In the genomic region with DNA sequence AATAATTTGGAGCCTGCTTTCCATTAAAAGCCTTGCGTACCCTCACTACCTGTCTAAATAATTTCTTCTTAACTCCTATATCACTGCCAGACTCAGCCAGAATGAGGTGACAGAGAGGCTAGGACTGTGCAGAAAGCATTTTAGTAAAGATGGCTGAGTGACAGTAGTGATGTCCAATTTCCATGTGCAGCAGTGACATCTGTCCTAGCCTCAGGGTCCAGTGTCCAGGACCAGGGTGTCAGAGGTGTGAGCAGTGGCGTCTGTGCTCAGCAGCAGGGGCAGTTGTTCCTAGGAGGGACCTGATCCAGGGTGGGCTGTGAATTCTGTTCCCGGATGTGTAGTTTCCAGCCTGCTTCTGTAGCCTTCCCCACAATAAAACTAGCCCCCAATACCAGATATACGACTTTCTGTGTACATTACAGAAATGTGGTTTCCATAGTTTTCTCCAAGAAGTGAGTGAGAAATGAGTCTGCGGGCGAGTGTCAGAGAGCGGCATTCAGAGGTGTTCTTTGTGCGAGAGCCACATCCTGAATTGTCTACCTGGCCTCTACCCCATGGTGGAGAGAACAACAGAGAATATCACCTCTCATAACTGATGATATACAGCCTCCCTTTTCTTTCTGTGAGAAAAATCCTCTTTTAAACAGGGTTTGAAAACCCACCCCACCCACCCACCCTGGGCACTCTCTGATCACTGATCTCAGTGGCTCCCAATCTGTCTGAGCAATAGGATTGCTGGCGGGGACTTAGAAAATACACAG, we compare ENCODE assay signal across 19 cellular contexts. TPM values are rescaled to one million over a fixed set of nuclear protein-coding genes. Genes with fewer than 3 reads are reported as not detected.
DNase-seq lines count a peak whose midpoint lies in the region; ATAC-seq and TF ChIP-seq lines count a peak whose summit lies in the region.
"Had no signal": no experiment of that assay in that cellular context is flagged by ENCODE, and none has a peak within 500 bp of the region (broad histone marks: within the 10 kb centered on the region; RNA-seq: fewer than 3 reads in every experiment).

No MANE protein-coding gene starts in this region.

- H3K4me1 Mint-ChIP-seq in CD8-positive, alpha-beta memory T cell: peaks cover 57 to 74% (median 72%) of the 10 kb centered on the region in 3 donors
- H3K4me1 Mint-ChIP-seq in activated T-helper 17 cell treated with anti-CD3 and anti-CD28 coated beads, Interleukin-2, amount 50 U/mL, for 72 hours: peaks cover 46% of the 10 kb centered on the region

- no peaks in the 10 kb centered on the region for H3K27me3 ChIP-seq in CD8-positive, alpha-beta memory T cell (ENCODE audit: insufficient read depth, low read length, poor library complexity, severe bottlenecking)
- H3K27me3 ChIP-seq in right atrium auricular region (no peaks in the 10 kb centered on the region), upper lobe of right lung (no peaks in the 10 kb centered on the region)
- H3K27me3 ChIP-seq: thyroid gland had no signal

- H3K4me3 ChIP-seq in CD8-positive, alpha-beta memory T cell (ENCODE audit: low read length): no peak overlapping the region
- no peak overlapping the region for H3K4me3 ChIP-seq in mucosa of descending colon
- no peak overlapping the region for H3K4me3 ChIP-seq in right atrium auricular region
- H3K4me3 ChIP-seq in upper lobe of right lung: no peak overlapping the region
- H3K4me3 ChIP-seq: left ventricle myocardium inferior, thyroid gland had no signal

- peak; percentile 25 for DNase-seq in activated CD4-positive, alpha-beta T cell treated with anti-CD3 and anti-CD28 coated beads for 1 hour
- no peak for DNase-seq in activated CD4-positive, alpha-beta T cell treated with anti-CD3 and anti-CD28 coated beads, Interleukin-2, amount 50 U/mL, for 48 hours
- peak in 4 of 5 donors; percentile 35 to 74 (median 60) for DNase-seq in CD8-positive, alpha-beta memory T cell
- DNase-seq in mucosa of descending colon (no peak), right atrium auricular region (ENCODE audit: low spot score) (no peak), upper lobe of right lung (no peak)
- no peak for DNase-seq in stimulated activated CD4-positive, alpha-beta T cell treated with anti-CD3 and anti-CD28 coated beads, Interleukin-4, amount 100 ng/mL, for 4 hours
- DNase-seq: BE2C; DMS 273 treated with DMSO at 0.1 percent for 48 hours; GF-D8; left ventricle myocardium inferior; NCI-H2227 treated with DMSO at 0.1 percent for 48 hours; stimulated activated CD4-positive, alpha-beta T cell treated with anti-CD3 and anti-CD28 coated beads, Interleukin-4, amount 100 ng/mL, for 1 hour; SW 1271; thyroid gland; WERI-Rb-1 had no signal

- intact Hi-C loops in mucosa of descending colon (cut with DNase I, micrococcal nuclease) (loop anchor here in 1 of 2 donors (10.0 kb wide), 1 partner anchor 76 kb away; a partner anchor contains a TSS), upper lobe of right lung (cut with DNase I) (no loop called here)

- no peak overlapping the region for H3K27ac ChIP-seq in CD8-positive, alpha-beta memory T cell (ENCODE audit: low read depth, low read length)
- H3K27ac ChIP-seq in right atrium auricular region (no peak overlapping the region), upper lobe of right lung (no peak overlapping the region)
- H3K27ac ChIP-seq: 22Rv1, left ventricle myocardium inferior, parathyroid adenoma, thyroid gland, WERI-Rb-1 had no signal

- H3K4me1 ChIP-seq in CD8-positive, alpha-beta memory T cell (ENCODE audit: insufficient read depth, low read length): peaks cover 40% of the 10 kb centered on the region
- H3K4me1 ChIP-seq in mucosa of descending colon (ENCODE audit: low read depth): peaks cover 24% of the 10 kb centered on the region
- peaks cover 0 to 17% of the 10 kb centered on the region in 2 donors for H3K4me1 ChIP-seq in right atrium auricular region
- H3K4me1 ChIP-seq in upper lobe of right lung: peaks cover 9% of the 10 kb centered on the region
- H3K4me1 ChIP-seq: BE2C, parathyroid adenoma had no signal

- peak; percentile 48 for ATAC-seq in activated T-helper 17 cell treated with anti-CD3 and anti-CD28 coated beads, Interleukin-2, amount 50 U/mL, for 72 hours (replicated peaks)
- peak; percentile 8 for ATAC-seq in mucosa of descending colon
- ATAC-seq in upper lobe of right lung: no peak

- H3K9me3 Mint-ChIP-seq in CD8-positive, alpha-beta memory T cell: peaks cover 0 to 3% (median 0%) of the 10 kb centered on the region in 5 donors
- H3K9me3 Mint-ChIP-seq in activated T-helper 17 cell treated with anti-CD3 and anti-CD28 coated beads, Interleukin-2, amount 50 U/mL, for 72 hours: no peaks in the 10 kb centered on the region

- H3K4me3 Mint-ChIP-seq in CD8-positive, alpha-beta memory T cell: peak overlapping the region in 6 of 7 donors; percentile 46 to 100 (median 96)
- peak overlapping the region; percentile 21 for H3K4me3 Mint-ChIP-seq in activated T-helper 17 cell treated with anti-CD3 and anti-CD28 coated beads, Interleukin-2, amount 50 U/mL, for 72 hours

- H3K36me3 Mint-ChIP-seq in CD8-positive, alpha-beta memory T cell: peaks cover 25 to 43% (median 29%) of the 10 kb centered on the region in 3 donors
- H3K36me3 Mint-ChIP-seq in activated T-helper 17 cell treated with anti-CD3 and anti-CD28 coated beads, Interleukin-2, amount 50 U/mL, for 72 hours (ENCODE audit: low read depth): peaks cover 45% of the 10 kb centered on the region

- H3K9me3 ChIP-seq in CD8-positive, alpha-beta memory T cell (ENCODE audit: low read length): no peaks in the 10 kb centered on the region
- H3K9me3 ChIP-seq in mucosa of descending colon (no peaks in the 10 kb centered on the region), right atrium auricular region (no peaks in the 10 kb centered on the region), upper lobe of right lung (no peaks in the 10 kb centered on the region)
- H3K9me3 ChIP-seq: BE2C, left ventricle myocardium inferior, thyroid gland had no signal

- POLR2A ChIA-PET in CD8-positive, alpha-beta memory T cell (lab: Charles Lee): interaction anchor here (1.0 to 5.7 kb wide), 4 partner anchors 43 to 154 kb away, joined by 3 to 35 read pairs (median 5); a partner anchor contains a TSS

- H3K27ac Mint-ChIP-seq in CD8-positive, alpha-beta memory T cell: peak overlapping the region; percentile 81 to 100 (median 96)
- peak overlapping the region; percentile 65 for H3K27ac Mint-ChIP-seq in activated T-helper 17 cell treated with anti-CD3 and anti-CD28 coated beads, Interleukin-2, amount 50 U/mL, for 72 hours

- H3K36me3 ChIP-seq in CD8-positive, alpha-beta memory T cell (ENCODE audit: insufficient read depth, low read length): peaks cover 31% of the 10 kb centered on the region
- H3K36me3 ChIP-seq in mucosa of descending colon (ENCODE audit: low read depth) (no peaks in the 10 kb centered on the region), right atrium auricular region (peaks cover 7% of the 10 kb centered on the region), upper lobe of right lung (peaks cover 25% of the 10 kb centered on the region)
- H3K36me3 ChIP-seq: BE2C, thyroid gland, WERI-Rb-1 had no signal

- peaks cover 0 to 28% of the 10 kb centered on the region in 2 donors for H3K27me3 Mint-ChIP-seq in CD8-positive, alpha-beta memory T cell
- H3K27me3 Mint-ChIP-seq in activated T-helper 17 cell treated with anti-CD3 and anti-CD28 coated beads, Interleukin-2, amount 50 U/mL, for 72 hours: no peaks in the 10 kb centered on the region

- CTCF ChIA-PET in CD8-positive, alpha-beta memory T cell (lab: Charles Lee): interaction anchor here (1.7 to 2.3 kb wide), 2 partner anchors 15 to 16 kb away, joined by 5 to 11 read pairs; no protein-coding TSS in a partner anchor

- no peak for TF ChIP-seq CTCF in mucosa of descending colon (IDR thresholded peaks at IDR 0.05)
- no peak for TF ChIP-seq CTCF in right atrium auricular region (IDR thresholded peaks at IDR 0.05)
- TF ChIP-seq CTCF in upper lobe of right lung (IDR thresholded peaks at IDR 0.05): no peak

RNA-seq across cellular contexts. Expression of a gene that starts 5.8 kb away (rescaled TPM):
- total RNA-seq in CD8-positive, alpha-beta memory T cell: 1,000 to 10,000 TPM; 3,705 to 3,812 TPM
- polyA plus RNA-seq in CD8-positive, alpha-beta memory T cell: 8,337 TPM
- total RNA-seq in activated T-helper 17 cell treated with anti-CD3 and anti-CD28 coated beads, Interleukin-2, amount 50 U/mL, for 72 hours: 1,000 to 10,000 TPM; 3,089 to 4,180 TPM
- 1,000 to 10,000 TPM; 1,294 to 6,470 (median 3,045) TPM for total RNA-seq in mucosa of descending colon
- total RNA-seq in right atrium auricular region: 100 to 1,000 TPM; 297 to 584 TPM
- 2,632 TPM for total RNA-seq in upper lobe of right lung

RNA-seq across cellular contexts. Expression of a gene that starts 52.2 kb away (rescaled TPM):
- total RNA-seq in CD8-positive, alpha-beta memory T cell: 10 to 100 TPM; 12.4 to 12.8 TPM
- 8.2 TPM for polyA plus RNA-seq in CD8-positive, alpha-beta memory T cell
- 10 to 100 TPM; 11.6 to 16.2 TPM for total RNA-seq in activated T-helper 17 cell treated with anti-CD3 and anti-CD28 coated beads, Interleukin-2, amount 50 U/mL, for 72 hours
- total RNA-seq in mucosa of descending colon: 10 to 100 TPM; 18.1 to 24.2 (median 20.7) TPM
- 10 to 100 TPM; 11.1 to 15.1 TPM for total RNA-seq in right atrium auricular region
- total RNA-seq in upper lobe of right lung: 36.6 TPM

Comparison
In these comparisons a context has a peak if more than half of its experiments do, and no peak if none do; other contexts are left out.
1. DNase-seq: peak in activated CD4-positive, alpha-beta T cell treated with anti-CD3 and anti-CD28 coated beads for 1 hour (single experiment) and CD8-positive, alpha-beta memory T cell (4 of 5); none in activated CD4-positive, alpha-beta T cell treated with anti-CD3 and anti-CD28 coated beads, Interleukin-2, amount 50 U/mL, for 48 hours (0 of 2), mucosa of descending colon (0 of 3), right atrium auricular region (single experiment), stimulated activated CD4-positive, alpha-beta T cell treated with anti-CD3 and anti-CD28 coated beads, Interleukin-4, amount 100 ng/mL, for 4 hours (0 of 2) and upper lobe of right lung (single experiment).